ENCODE assay signal across 17 cellular contexts in the genomic region with DNA sequence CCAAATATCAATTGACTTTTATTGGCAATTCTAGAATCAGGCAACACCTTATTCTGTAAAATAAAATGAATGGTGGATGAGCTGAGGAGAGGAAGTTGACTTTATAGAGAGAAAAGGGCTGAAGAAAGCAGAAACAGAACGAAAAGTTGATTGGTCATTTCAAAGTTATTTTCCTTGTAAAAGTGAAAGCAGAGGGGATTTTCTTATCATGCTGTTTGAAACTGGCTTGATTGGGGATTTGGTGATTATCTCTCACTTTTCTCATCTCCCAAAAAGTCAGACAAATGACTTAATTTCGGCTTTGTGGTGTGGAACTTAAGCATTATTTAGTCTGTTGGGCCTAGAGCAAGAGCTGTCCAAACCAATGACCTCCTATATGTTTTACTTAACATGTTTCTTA.
DNase-seq lines count a peak whose midpoint lies in the region; ATAC-seq, FAIRE-seq and TF ChIP-seq lines count a peak whose summit lies in the region.
"Had no signal": no experiment of that assay in that cellular context is flagged by ENCODE, and none has a peak within 500 bp of the region (broad histone marks: within the 10 kb centered on the region; RNA-seq: fewer than 3 reads in every experiment).

No MANE protein-coding gene starts in this region.

- H2AFZ ChIP-seq in GM12878 (ENCODE audit: control insufficient read depth, low read depth, low read length) (peak overlapping the region; percentile 30), hepatocyte (no peak overlapping the region)
- H2AFZ ChIP-seq: GM23338 had no signal

- ATAC-seq in HG02610 (IDR thresholded peaks at IDR 0.05; ENCODE audit: unreplicated experiment): peak; percentile 75
- peak; percentile 55 for ATAC-seq in GM12878
- no peak for ATAC-seq in Right ventricle myocardium superior (ENCODE audit: poor library complexity)
- no peak for ATAC-seq in GM21423 (IDR thresholded peaks at IDR 0.05; ENCODE audit: unreplicated experiment)
- ATAC-seq in natural killer cell: no peak
- ATAC-seq: CD8-positive, alpha-beta T cell; GM23338; HCT116 had no signal

- intact Hi-C loops in GM12878 (cut with micrococcal nuclease; ENCODE audit: unreplicated experiment): no loop called here
- intact Hi-C loops in Right ventricle myocardium superior (cut with DNase I): no loop called here
- intact Hi-C loops in natural killer cell (cut with micrococcal nuclease): no loop called here

- no peak overlapping the region for H3K4me3 Mint-ChIP-seq in natural killer cell
- H3K4me3 Mint-ChIP-seq: B cell; CD8-positive, alpha-beta T cell; GM23338; HFFc6 had no signal

- TF ChIP-seq RAD21 in GM12878 (IDR thresholded peaks at IDR 0.05; ENCODE audit: insufficient read depth, low read depth, low read length): no peak

- no peak overlapping the region for H3K27ac Mint-ChIP-seq in natural killer cell
- H3K27ac Mint-ChIP-seq: B cell; CD8-positive, alpha-beta T cell; GM23338; HFFc6 had no signal

- peak; percentile 80 for FAIRE-seq in GM12878 (lab: Jason Lieb, UNC)

- WGBS in GM12878 (ENCODE audit: insufficient coverage, insufficient replicate concordance, low lambda C conversion rate, missing lambda C conversion rate): 0% methylated on average over 2 of the region's 2 CpGs
- WGBS in hepatocyte (ENCODE audit: low lambda C conversion rate, missing lambda C conversion rate): 47% methylated on average over 2 of the region's 2 CpGs

- H4K20me1 ChIP-seq in GM12878 (ENCODE audit: control insufficient read depth, insufficient read depth) (no peaks in the 10 kb centered on the region), hepatocyte (ENCODE audit: insufficient read depth, poor library complexity, severe bottlenecking) (no peaks in the 10 kb centered on the region)
- H4K20me1 ChIP-seq: BLaER1 treated with 17β-estradiol and CSF1 and Interleukin-3, amounts not matched to agents 10 nM and 100 nM had no signal

- H3K36me3 Mint-ChIP-seq in natural killer cell: no peaks in the 10 kb centered on the region

- no peaks in the 10 kb centered on the region for H3K4me1 Mint-ChIP-seq in natural killer cell
- H3K4me1 Mint-ChIP-seq: B cell, GM23338 had no signal

- no peak for TF ChIP-seq POLR2A in GM12878 (IDR thresholded peaks at IDR 0.05; ENCODE audit: low read depth, low read length)

- SMC1A ChIA-PET in GM12878 (lab: Charles Lee; ENCODE audit: uncharacterized antibody, unreplicated experiment): no interaction called here

- no peak overlapping the region for H3K9ac ChIP-seq in GM12878 (ENCODE audit: control insufficient read depth, insufficient read depth, low read length)
- H3K9ac ChIP-seq: BLaER1 treated with 17β-estradiol and CSF1 and Interleukin-3, amounts not matched to agents 10 nM and 100 nM had no signal

- H3K9me3 Mint-ChIP-seq in natural killer cell: no peaks in the 10 kb centered on the region
- H3K9me3 Mint-ChIP-seq: CD8-positive, alpha-beta T cell; GM23338; HFFc6 had no signal

- H3K27ac ChIP-seq in GM12878 (ENCODE audit: control insufficient read depth, insufficient read depth): no peak overlapping the region
- peak overlapping the region; percentile 21 for H3K27ac ChIP-seq in hepatocyte
- H3K27ac ChIP-seq: BLaER1 treated with 17β-estradiol and CSF1 and Interleukin-3, amounts not matched to agents 10 nM and 100 nM had no signal

- no peak for TF ChIP-seq EP300 in GM12878 (IDR thresholded peaks at IDR 0.05; ENCODE audit: borderline replicate concordance in 1 of 2, control insufficient read depth in 1 of 2, low read depth in 2 of 2, low read length in 2 of 2)

- no peaks in the 10 kb centered on the region for H3K9me2 ChIP-seq in hepatocyte (replicated peaks; ENCODE audit: insufficient read depth)

- H3K79me2 ChIP-seq in GM12878 (ENCODE audit: control insufficient read depth, insufficient read depth, low read length): no peaks in the 10 kb centered on the region
- H3K79me2 ChIP-seq in hepatocyte: no peaks in the 10 kb centered on the region

- H3K36me3 ChIP-seq in GM12878 (ENCODE audit: control insufficient read depth in 2 of 2, insufficient read depth in 2 of 2, low read length in 1 of 2): no peaks in the 10 kb centered on the region
- no peaks in the 10 kb centered on the region for H3K36me3 ChIP-seq in hepatocyte (replicated peaks; ENCODE audit: insufficient read depth, low read depth)
- H3K36me3 ChIP-seq: BLaER1 treated with 17β-estradiol and CSF1 and Interleukin-3, amounts not matched to agents 10 nM and 100 nM had no signal

- in situ Hi-C loops in GM12878 (cut with MboI): no loop called here

- H3K4me2 ChIP-seq in GM12878 (ENCODE audit: control insufficient read depth, insufficient read depth): no peak overlapping the region
- H3K4me2 ChIP-seq in hepatocyte: no peak overlapping the region
- H3K4me2 ChIP-seq: GM23338 had no signal

- H3K27me3 ChIP-seq in GM12878 (replicated peaks in 1 of 2; ENCODE audit: control insufficient read depth in 2 of 2, insufficient read depth in 2 of 2, low read length in 1 of 2) (no peaks in the 10 kb centered on the region), hepatocyte (no peaks in the 10 kb centered on the region)
- H3K27me3 ChIP-seq: BLaER1 treated with 17β-estradiol and CSF1 and Interleukin-3, amounts not matched to agents 10 nM and 100 nM had no signal

- H3K4me1 ChIP-seq in GM12878 (ENCODE audit: control insufficient read depth, insufficient read depth, low read length) (no peaks in the 10 kb centered on the region), hepatocyte (ENCODE audit: insufficient read depth) (no peaks in the 10 kb centered on the region)

- no TSS peak for BruUV-seq in GM12878 (replicated peaks; lab: Mats Ljungman, UMichigan)

- H3K4me3 ChIP-seq in GM12878: no peak overlapping the region
- H3K4me3 ChIP-seq in hepatocyte: no peak overlapping the region
- H3K4me3 ChIP-seq: BLaER1 treated with 17β-estradiol and CSF1 and Interleukin-3, amounts not matched to agents 10 nM and 100 nM; GM23338 had no signal

- no peaks in the 10 kb centered on the region for H3K9me3 ChIP-seq in GM12878 (replicated peaks; ENCODE audit: control insufficient read depth, insufficient read depth, low read length)
- H3K9me3 ChIP-seq in hepatocyte (ENCODE audit: low read depth): no peaks in the 10 kb centered on the region
- H3K9me3 ChIP-seq: BLaER1 treated with 17β-estradiol and CSF1 and Interleukin-3, amounts not matched to agents 10 nM and 100 nM had no signal

- POLR2A ChIA-PET in GM12878 (lab: Charles Lee): no interaction called here

- CTCF ChIA-PET in GM12878 (lab: Yijun Ruan, JAX): interaction anchor here (3.0 kb wide), 1 partner anchor 20 kb away, joined by 9 read pairs; no protein-coding TSS in a partner anchor

- RAD21 ChIA-PET in GM12878 (lab: Charles Lee; ENCODE audit: unreplicated experiment): no interaction called here

- H3K27me3 Mint-ChIP-seq in natural killer cell (ENCODE audit: low read depth in 2 of 2): peaks cover 6 to 10% of the 10 kb centered on the region in 2 donors

- DNase-seq in GM12878 (ENCODE audit: low read depth, low spot score) (no peak), hepatocyte (ENCODE audit: low spot score) (no peak), Right ventricle myocardium superior (no peak), NCI-H2107 (lab: John Stamatoyannopoulos, UW) (no peak), natural killer cell (no peak)
- DNase-seq: Calu3; CD8-positive, alpha-beta T cell; DMS79 treated with DMSO at 0.1 percent for 48 hours; GF-D8; H7; HFFc6 had no signal

- TF ChIP-seq CTCF in GM12878 (IDR thresholded peaks at IDR 0.05 in 2 of 3, conservative IDR thresholded peaks at IDR 0.05 in 1 of 3; ENCODE audit: control insufficient read depth in 2 of 3, extremely low read depth in 1 of 3, insufficient read depth in 1 of 3, low read depth in 3 of 3, low read length in 3 of 3): no peak
- TF ChIP-seq CTCF in hepatocyte (IDR thresholded peaks at IDR 0.05; ENCODE audit: poor library complexity): no peak
- TF ChIP-seq CTCF in natural killer cell (IDR thresholded peaks at IDR 0.05): no peak

TF ChIP-seq in GM12878, 131 proteins besides CTCF, POLR2A, EP300 and RAD21 (continues in another document):
- no peak for TF ChIP-seq KLF5 (IDR thresholded peaks at IDR 0.05; ENCODE audit: partially characterized antibody)
- TF ChIP-seq, protein P1, sequence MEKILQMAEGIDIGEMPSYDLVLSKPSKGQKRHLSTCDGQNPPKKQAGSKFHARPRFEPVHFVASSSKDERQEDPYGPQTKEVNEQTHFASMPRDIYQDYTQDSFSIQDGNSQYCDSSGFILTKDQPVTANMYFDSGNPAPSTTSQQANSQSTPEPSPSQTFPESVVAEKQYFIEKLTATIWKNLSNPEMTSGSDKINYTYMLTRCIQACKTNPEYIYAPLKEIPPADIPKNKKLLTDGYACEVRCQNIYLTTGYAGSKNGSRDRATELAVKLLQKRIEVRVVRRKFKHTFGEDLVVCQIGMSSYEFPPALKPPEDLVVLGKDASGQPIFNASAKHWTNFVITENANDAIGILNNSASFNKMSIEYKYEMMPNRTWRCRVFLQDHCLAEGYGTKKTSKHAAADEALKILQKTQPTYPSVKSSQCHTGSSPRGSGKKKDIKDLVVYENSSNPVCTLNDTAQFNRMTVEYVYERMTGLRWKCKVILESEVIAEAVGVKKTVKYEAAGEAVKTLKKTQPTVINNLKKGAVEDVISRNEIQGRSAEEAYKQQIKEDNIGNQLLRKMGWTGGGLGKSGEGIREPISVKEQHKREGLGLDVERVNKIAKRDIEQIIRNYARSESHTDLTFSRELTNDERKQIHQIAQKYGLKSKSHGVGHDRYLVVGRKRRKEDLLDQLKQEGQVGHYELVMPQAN (conservative IDR thresholded peaks at IDR 0.05): no peak

Comparison
In these comparisons a context has a peak if more than half of its experiments do, and no peak if none do; other contexts are left out.
1. ATAC-seq: peak in HG02610 (single experiment) and GM12878 (single experiment); none in Right ventricle myocardium superior (single experiment), GM21423 (single experiment) and natural killer cell (0 of 3).